19 cellular contexts compared by ENCODE assay signal in genomic region chr16:67731071-67731810, GRCh38. TPM values are rescaled to one million over a fixed set of nuclear protein-coding genes. Genes with fewer than 3 reads are reported as not detected.
DNase-seq lines count a peak whose midpoint lies in the region; ATAC-seq and TF ChIP-seq lines count a peak whose summit lies in the region.
"Had no signal": no experiment of that assay in that cellular context is flagged by ENCODE, and none has a peak within 500 bp of the region (broad histone marks: within the 10 kb centered on the region; RNA-seq: fewer than 3 reads in every experiment).

No MANE protein-coding gene starts in this region.

- H3K27me3 ChIP-seq in spleen (replicated peaks in 1 of 7) (no peaks in the 10 kb centered on the region), HAP-1 (ENCODE audit: low read depth) (no peaks in the 10 kb centered on the region)
- H3K27me3 ChIP-seq: BLaER1 had no signal

- no peak for TF ChIP-seq POLR2A in spleen (IDR thresholded peaks at IDR 0.05)

- WGBS in spleen, 5 donors, result 87 to 92% (median 89%) methylated on average over 11 of the region's 11 CpGs

- POLR2A ChIA-PET in RWPE1 (lab: Yijun Ruan, JAX; ENCODE audit: low non-redundant PET), result no interaction called here

- no peaks in the 10 kb centered on the region for H3K4me1 ChIP-seq in spleen
- no peaks in the 10 kb centered on the region for H3K4me1 ChIP-seq in HAP-1

- in situ Hi-C loops in HAP-1 (cut with MboI; ENCODE audit: low sequenced_read_pairs), result no loop called here

- intact Hi-C loops in spleen (cut with DNase I; ENCODE audit: low total_unique reads), result no loop called here

- H3K9me3 Mint-ChIP-seq in activated naive CD4-positive, alpha-beta T cell treated with anti-CD3 and anti-CD28 coated beads, Interleukin-2, amount 50 U/mL, for 72 hours, result no peaks in the 10 kb centered on the region
- H3K9me3 Mint-ChIP-seq: CD4-positive, alpha-beta T cell had no signal

- H3K36me3 ChIP-seq in spleen (peaks cover 0 to 99% (median 72%) of the 10 kb centered on the region in 6 donors), HAP-1 (replicated peaks) (peaks cover 5% of the 10 kb centered on the region; the same call in 1 of the 2 replicates)

- no peaks in the 10 kb centered on the region for H3K36me3 Mint-ChIP-seq in activated naive CD4-positive, alpha-beta T cell treated with anti-CD3 and anti-CD28 coated beads, Interleukin-2, amount 50 U/mL, for 72 hours

- TF ChIP-seq CTCF in RWPE1 (conservative IDR thresholded peaks at IDR 0.05; ENCODE audit: low read depth), result no peak
- no peak for TF ChIP-seq CTCF in spleen (IDR thresholded peaks at IDR 0.05 in 8 of 11, conservative IDR thresholded peaks at IDR 0.05 in 3 of 11)

- H3K27ac Mint-ChIP-seq in activated naive CD4-positive, alpha-beta T cell treated with anti-CD3 and anti-CD28 coated beads, Interleukin-2, amount 50 U/mL, for 72 hours, result peak overlapping the region; percentile 19 to 70
- H3K27ac Mint-ChIP-seq: CD4-positive, alpha-beta T cell had no signal

- no peaks in the 10 kb centered on the region for H3K9me3 ChIP-seq in spleen
- H3K9me3 ChIP-seq in HAP-1, result no peaks in the 10 kb centered on the region
- H3K9me3 ChIP-seq: BLaER1 had no signal

- DNase-seq in activated naive CD4-positive, alpha-beta T cell treated with anti-CD3 and anti-CD28 coated beads, Interleukin-2, amount 50 U/mL, for 72 hours (ENCODE audit: low spot score in 2 of 2), result no peak
- no peak for DNase-seq in activated naive CD4-positive, alpha-beta T cell treated with Interleukin-2 at 50 U/mL for 16 hours
- DNase-seq in RWPE1 (ENCODE audit: low spot score) (no peak), cerebellum (ENCODE audit: low spot score) (peak; percentile 90), spleen (peak; percentile 35), NCI-H187 treated with DMSO at 0.1 percent for 48 hours (lab: John Stamatoyannopoulos, UW) (no peak), HAP-1 (ENCODE audit: low spot score in 2 of 2) (no peak)
- DNase-seq: CD4-positive, alpha-beta T cell; COR-L47; DMS79; KBM-7; NCI-H1092; NCI-H1436; NCI-H1930; NCI-H345; NCI-H524 treated with DMSO at 0.1 percent for 48 hours had no signal

- H3K27ac ChIP-seq in RWPE1 (peak overlapping the region; percentile 4; the same call in 1 of the 2 replicates), spleen (no peak overlapping the region)
- H3K27ac ChIP-seq: BLaER1 had no signal

- no peak for ATAC-seq in activated naive CD4-positive, alpha-beta T cell treated with anti-CD3 and anti-CD28 coated beads, Interleukin-2, amount 50 U/mL, for 72 hours
- ATAC-seq in GM18907 (IDR thresholded peaks at IDR 0.05; ENCODE audit: unreplicated experiment), result no peak
- ATAC-seq: Right ventricle myocardium inferior had no signal

- no peak overlapping the region for H3K4me3 ChIP-seq in spleen
- H3K4me3 ChIP-seq in HAP-1, result no peak overlapping the region
- H3K4me3 ChIP-seq: BLaER1 had no signal

- CTCF ChIA-PET in RWPE1 (lab: Yijun Ruan, JAX), result interaction anchor here (0.7 to 0.9 kb wide), 2 partner anchors 41 to 142 kb away, joined by 3 read pairs; partner anchors contain the start of gene EDC4

RNA-seq across cellular contexts. Expression of gene GFOD2, which starts 12.1 kb away (rescaled TPM):
- 10 to 100 TPM; 10.9 to 12.9 TPM for total RNA-seq in activated naive CD4-positive, alpha-beta T cell treated with anti-CD3 and anti-CD28 coated beads, Interleukin-2, amount 50 U/mL, for 72 hours
- total RNA-seq in cerebellum (49.3 TPM), spleen (10 to 100 TPM; 34.6 to 45.6 (median 41.1) TPM)
- polyA plus RNA-seq in spleen, result 10 to 100 TPM; 10.4 to 21.4 (median 11.6) TPM

Comparison
In these comparisons a context has a peak if more than half of its experiments do, and no peak if none do; other contexts are left out.
1. DNase-seq: peak in cerebellum (single experiment) and spleen (single experiment); none in activated naive CD4-positive, alpha-beta T cell treated with anti-CD3 and anti-CD28 coated beads, Interleukin-2, amount 50 U/mL, for 72 hours (0 of 2), activated naive CD4-positive, alpha-beta T cell treated with Interleukin-2 at 50 U/mL for 16 hours (single experiment), RWPE1 (single experiment), NCI-H187 treated with DMSO at 0.1 percent for 48 hours (single experiment) and HAP-1 (0 of 2).